8 cellular contexts compared by ENCODE assay signal in the genomic region with DNA sequence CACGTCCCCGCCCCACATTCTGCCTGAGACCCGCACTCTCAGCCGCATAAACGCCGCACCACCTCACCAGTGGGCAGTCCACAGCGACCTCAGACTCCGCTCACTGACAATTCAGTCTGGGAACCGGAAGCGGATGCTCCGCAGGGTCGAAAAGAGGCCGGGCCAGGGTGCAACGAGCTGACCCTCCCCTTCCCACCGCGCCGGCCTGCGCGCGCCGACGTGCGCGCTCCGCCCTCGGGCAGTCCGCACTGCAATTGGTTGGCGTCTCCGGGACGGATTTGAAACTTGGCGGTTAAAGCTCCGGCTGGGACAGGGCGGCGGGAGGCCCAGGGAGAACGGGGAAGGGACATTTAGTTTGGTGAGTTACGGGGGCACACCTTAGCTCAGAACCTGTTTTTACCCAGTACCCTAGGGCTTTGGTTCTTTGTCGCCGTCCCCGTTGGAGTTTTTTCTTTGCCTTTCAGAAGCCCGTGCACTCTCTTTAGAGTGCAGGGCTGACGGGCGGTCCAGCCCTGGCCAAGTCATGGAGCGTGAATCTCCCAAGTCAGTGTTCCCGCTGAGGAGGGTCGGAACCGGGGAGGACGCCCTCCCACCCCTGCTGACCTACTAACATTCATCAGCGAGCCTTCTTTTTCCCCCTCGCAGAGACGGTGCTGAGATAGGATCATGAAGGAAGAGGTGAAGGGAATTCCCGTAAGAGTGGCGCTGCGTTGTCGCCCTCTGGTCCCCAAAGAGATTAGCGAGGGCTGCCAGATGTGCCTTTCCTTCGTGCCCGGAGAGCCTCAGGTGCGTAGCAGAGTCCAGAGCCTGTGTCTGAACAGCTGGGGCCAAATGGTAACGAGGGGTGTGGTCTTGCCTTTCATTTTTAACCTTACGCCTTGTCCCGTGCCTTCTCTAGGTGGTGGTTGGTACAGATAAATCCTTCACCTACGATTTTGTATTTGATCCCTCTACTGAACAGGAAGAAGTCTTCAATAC. TPM values are rescaled to one million over a fixed set of nuclear protein-coding genes. Genes with fewer than 3 reads are reported as not detected.
A peak's percentile ranks its signal among the peaks of the same experiment; 100 is the strongest.
DNase-seq lines count a peak whose midpoint lies in the region; ATAC-seq and TF ChIP-seq lines count a peak whose summit lies in the region.

A gene with protein sequence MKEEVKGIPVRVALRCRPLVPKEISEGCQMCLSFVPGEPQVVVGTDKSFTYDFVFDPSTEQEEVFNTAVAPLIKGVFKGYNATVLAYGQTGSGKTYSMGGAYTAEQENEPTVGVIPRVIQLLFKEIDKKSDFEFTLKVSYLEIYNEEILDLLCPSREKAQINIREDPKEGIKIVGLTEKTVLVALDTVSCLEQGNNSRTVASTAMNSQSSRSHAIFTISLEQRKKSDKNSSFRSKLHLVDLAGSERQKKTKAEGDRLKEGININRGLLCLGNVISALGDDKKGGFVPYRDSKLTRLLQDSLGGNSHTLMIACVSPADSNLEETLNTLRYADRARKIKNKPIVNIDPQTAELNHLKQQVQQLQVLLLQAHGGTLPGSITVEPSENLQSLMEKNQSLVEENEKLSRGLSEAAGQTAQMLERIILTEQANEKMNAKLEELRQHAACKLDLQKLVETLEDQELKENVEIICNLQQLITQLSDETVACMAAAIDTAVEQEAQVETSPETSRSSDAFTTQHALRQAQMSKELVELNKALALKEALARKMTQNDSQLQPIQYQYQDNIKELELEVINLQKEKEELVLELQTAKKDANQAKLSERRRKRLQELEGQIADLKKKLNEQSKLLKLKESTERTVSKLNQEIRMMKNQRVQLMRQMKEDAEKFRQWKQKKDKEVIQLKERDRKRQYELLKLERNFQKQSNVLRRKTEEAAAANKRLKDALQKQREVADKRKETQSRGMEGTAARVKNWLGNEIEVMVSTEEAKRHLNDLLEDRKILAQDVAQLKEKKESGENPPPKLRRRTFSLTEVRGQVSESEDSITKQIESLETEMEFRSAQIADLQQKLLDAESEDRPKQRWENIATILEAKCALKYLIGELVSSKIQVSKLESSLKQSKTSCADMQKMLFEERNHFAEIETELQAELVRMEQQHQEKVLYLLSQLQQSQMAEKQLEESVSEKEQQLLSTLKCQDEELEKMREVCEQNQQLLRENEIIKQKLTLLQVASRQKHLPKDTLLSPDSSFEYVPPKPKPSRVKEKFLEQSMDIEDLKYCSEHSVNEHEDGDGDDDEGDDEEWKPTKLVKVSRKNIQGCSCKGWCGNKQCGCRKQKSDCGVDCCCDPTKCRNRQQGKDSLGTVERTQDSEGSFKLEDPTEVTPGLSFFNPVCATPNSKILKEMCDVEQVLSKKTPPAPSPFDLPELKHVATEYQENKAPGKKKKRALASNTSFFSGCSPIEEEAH (plus strand): TSS at position 312 of the 978 bp plus-strand sequence. CDS start 355 bp downstream, at position 667.
Gene PDZD11 (minus strand): TSS at position 135 of the 978 bp plus-strand sequence. CDS start 586 bp downstream, outside the sequence.

- H3K79me2 ChIP-seq in H9 (ENCODE audit: insufficient read depth, low read length) = no peaks in the 10 kb centered on the region

- peak; percentile 93 for ATAC-seq in omental fat pad (ENCODE audit: low FRiP score)

- no peaks in the 10 kb centered on the region for H3K27me3 ChIP-seq in H9 (ENCODE audit: insufficient read depth, low read length)
- H3K27me3 ChIP-seq in testis = no peaks in the 10 kb centered on the region

- no peak for TF ChIP-seq POLR2A in testis (IDR thresholded peaks at IDR 0.05)

- H3K9ac ChIP-seq in H9 (ENCODE audit: extremely low read depth, insufficient read length, low read length) (peak within 1 kb of the TSS; percentile 49), SK-N-MC (ENCODE audit: insufficient read length) (peak within 1 kb of the TSS; percentile 83)

- no peak within 1 kb of the TSS for H3K23ac ChIP-seq in H9 (ENCODE audit: insufficient read length, low read depth, low read length)

- no peaks in the 10 kb centered on the region for H3K4me1 ChIP-seq in H9 (ENCODE audit: insufficient read depth, low read length)
- peaks cover 3% of the 10 kb centered on the region for H3K4me1 ChIP-seq in testis

- H4K8ac ChIP-seq in H9 (replicated peaks; ENCODE audit: insufficient read length, low read depth, low read length) = no peak within 1 kb of the TSS

- no peak within 1 kb of the TSS for H2BK20ac ChIP-seq in H9 (ENCODE audit: low read depth, low read length, poor library complexity, severe bottlenecking)

- H3K4ac ChIP-seq in H9 (ENCODE audit: low read depth, low read length) = no peak within 1 kb of the TSS

- H3K27ac Mint-ChIP-seq in H9 = peak within 1 kb of the TSS; percentile 78 to 99 (median 93); a peak in 6 of 7 replicates
- peak within 1 kb of the TSS; percentile 91 for H3K27ac Mint-ChIP-seq in activated naive CD4-positive, alpha-beta T cell treated with anti-CD3 and anti-CD28 coated beads, Interleukin-2, amount 10 ng/mL, durations not matched to agents 7 days and 5 days

- no peak within 1 kb of the TSS for H2BK12ac ChIP-seq in H9 (ENCODE audit: insufficient read length, low read depth, low read length)

- peak; percentile 58 for DNase-seq in GF-D8 (lab: John Stamatoyannopoulos, UW)
- DNase-seq in H9 = peak; percentile 80
- peak; percentile 92 for DNase-seq in M059J (ENCODE audit: low read depth)
- peak; percentile 5 for DNase-seq in SK-N-MC (ENCODE audit: low read depth, low spot score)
- peak; percentile 88 for DNase-seq in activated naive CD4-positive, alpha-beta T cell treated with anti-CD3 and anti-CD28 coated beads, Interleukin-2, amount 10 ng/mL, durations not matched to agents 7 days and 5 days
- DNase-seq in globus pallidus (ENCODE audit: low spot score) = peak; percentile 60
- peak; percentile 34 for DNase-seq in omental fat pad (ENCODE audit: low spot score)
- DNase-seq in testis = peak; percentile 84

- H3K36me3 ChIP-seq in SK-N-MC (ENCODE audit: insufficient read depth, low read length) = peaks cover 18% of the 10 kb centered on the region; the same call in 1 of the 2 replicates
- no peaks in the 10 kb centered on the region for H3K36me3 ChIP-seq in testis (ENCODE audit: low read depth, missing control alignments)

- H3K4me2 ChIP-seq in H9 (ENCODE audit: insufficient read depth, insufficient read length, low read length) = peak within 1 kb of the TSS; percentile 59

- peaks cover 64 to 78% of the 10 kb centered on the region in 2 experiments for H3K9me3 Mint-ChIP-seq in H9
- H3K9me3 Mint-ChIP-seq in activated naive CD4-positive, alpha-beta T cell treated with anti-CD3 and anti-CD28 coated beads, Interleukin-2, amount 10 ng/mL, durations not matched to agents 7 days and 5 days = no peaks in the 10 kb centered on the region

- H3K56ac ChIP-seq in H9 (ENCODE audit: insufficient read length, low read depth, low read length) = no peak within 1 kb of the TSS

- no peak within 1 kb of the TSS for H3K18ac ChIP-seq in H9 (ENCODE audit: insufficient read length, low read depth, low read length)

- H4K20me1 ChIP-seq in H9 (ENCODE audit: control insufficient read depth, insufficient read depth, insufficient read length) = no peaks in the 10 kb centered on the region

- no peak within 1 kb of the TSS for H3K14ac ChIP-seq in H9 (ENCODE audit: insufficient read depth, low read length)

- WGBS in H9 (ENCODE audit: extremely low coverage, insufficient read length, low lambda C conversion rate) = no CpG with 5 or more reads among the region's 62 CpGs
- WGBS in testis, 2 donors = 0% methylated on average over 3 to 27 of the region's 62 CpGs

- H3K4me3 ChIP-seq in SK-N-MC = peak within 1 kb of the TSS; percentile 84
- peak within 1 kb of the TSS; percentile 41 to 64 for H3K4me3 ChIP-seq in testis

- H3K9me3 ChIP-seq in H9 (ENCODE audit: control insufficient read depth, low read depth, low read length) = peaks cover 25% of the 10 kb centered on the region
- no peaks in the 10 kb centered on the region for H3K9me3 ChIP-seq in SK-N-MC (ENCODE audit: low read depth, low read length)
- no peaks in the 10 kb centered on the region for H3K9me3 ChIP-seq in testis

- H3K4me3 Mint-ChIP-seq in H9 = peak within 1 kb of the TSS; percentile 92 to 97
- H3K4me3 Mint-ChIP-seq in activated naive CD4-positive, alpha-beta T cell treated with anti-CD3 and anti-CD28 coated beads, Interleukin-2, amount 10 ng/mL, durations not matched to agents 7 days and 5 days = peak within 1 kb of the TSS; percentile 90

- no peak within 1 kb of the TSS for H4K91ac ChIP-seq in H9 (ENCODE audit: insufficient read length, low read depth, low read length)

- TF ChIP-seq CTCF in H9 (conservative IDR thresholded peaks at IDR 0.05) (no peak), omental fat pad (IDR thresholded peaks at IDR 0.05) (no peak), testis (IDR thresholded peaks at IDR 0.05) (no peak)

- no peak within 1 kb of the TSS for H4K5ac ChIP-seq in H9 (ENCODE audit: insufficient read length, low read depth, low read length)

- H3T11ph ChIP-seq in H9 (ENCODE audit: low read length) = no peak within 1 kb of the TSS

- no peaks in the 10 kb centered on the region for H3K27me3 Mint-ChIP-seq in H9 (ENCODE audit: low read depth)
- no peaks in the 10 kb centered on the region for H3K27me3 Mint-ChIP-seq in activated naive CD4-positive, alpha-beta T cell treated with anti-CD3 and anti-CD28 coated beads, Interleukin-2, amount 10 ng/mL, durations not matched to agents 7 days and 5 days

- H2AK5ac ChIP-seq in H9 (ENCODE audit: insufficient read length, low read length) = no peak within 1 kb of the TSS

- H2BK120ac ChIP-seq in H9 (ENCODE audit: low read depth, low read length, poor library complexity, severe bottlenecking) = no peak within 1 kb of the TSS

- intact Hi-C loops in testis (cut with DNase I; ENCODE audit: low total_unique reads) = no loop called here

- no peaks in the 10 kb centered on the region for H3K79me1 ChIP-seq in H9 (ENCODE audit: insufficient read depth, low read depth, low read length, poor library complexity, severe bottlenecking)

- peaks cover 9 to 14% of the 10 kb centered on the region in 2 experiments for H3K4me1 Mint-ChIP-seq in H9
- peaks cover 35% of the 10 kb centered on the region for H3K4me1 Mint-ChIP-seq in activated naive CD4-positive, alpha-beta T cell treated with anti-CD3 and anti-CD28 coated beads, Interleukin-2, amount 10 ng/mL, durations not matched to agents 7 days and 5 days

- CTCF ChIA-PET in activated naive CD4-positive, alpha-beta T cell treated with anti-CD3 and anti-CD28 coated beads, Interleukin-2, amount 10 ng/mL, durations not matched to agents 7 days and 5 days (lab: Charles Lee) = no interaction called here

- H2BK5ac ChIP-seq in H9 (ENCODE audit: insufficient read length, low read length) = no peak within 1 kb of the TSS

- no peak within 1 kb of the TSS for H3K27ac ChIP-seq in H9 (ENCODE audit: insufficient read length, low read depth, low read length)
- no peak within 1 kb of the TSS for H3K27ac ChIP-seq in SK-N-MC
- H3K27ac ChIP-seq in testis = no peak within 1 kb of the TSS

- no peak within 1 kb of the TSS for H2BK15ac ChIP-seq in H9 (ENCODE audit: low read depth, low read length)

- no peak within 1 kb of the TSS for H2AFZ ChIP-seq in H9 (ENCODE audit: low read length)

- peaks cover 8 to 47% (median 35%) of the 10 kb centered on the region in 3 experiments for H3K36me3 Mint-ChIP-seq in H9 (ENCODE audit: insufficient read depth in 1 of 3, low read depth in 3 of 3)
- peaks cover 26% of the 10 kb centered on the region for H3K36me3 Mint-ChIP-seq in activated naive CD4-positive, alpha-beta T cell treated with anti-CD3 and anti-CD28 coated beads, Interleukin-2, amount 10 ng/mL, durations not matched to agents 7 days and 5 days

- H3K23me2 ChIP-seq in H9 (ENCODE audit: insufficient read length, low read depth, low read length, poor library complexity, severe bottlenecking) = no peaks in the 10 kb centered on the region

RNA-seq across cellular contexts. Expression of the first gene that starts in this region (rescaled TPM):
- total RNA-seq in H9 (2021) (41.4 and 41.8 TPM in 2 replicates), omental fat pad (1 to 10 TPM in 1 of 4 donors, under 1 TPM in 2, not detected in 1; 0.09 to 1.2 (median 0.32) TPM), testis (1 to 10 TPM; 2.0 to 3.6 TPM)
- total RNA-seq in M059J (2014; rRNA removed; shearing (Covaris generic)) = 42.8 and 89.1 TPM in 2 replicates
- 2.4 TPM for polyA plus RNA-seq in testis (ENCODE audit: insufficient read depth, low read depth, low replicate concordance)

RNA-seq across cellular contexts. Expression of gene PDZD11, which starts in this region (rescaled TPM):
- total RNA-seq in H9 (2021) (30.4 and 30.6 TPM in 2 replicates), omental fat pad (10 to 100 TPM; 20.7 to 31.7 (median 28.3) TPM), testis (10 to 100 TPM; 24.2 to 25.4 TPM)
- total RNA-seq in M059J (2014; rRNA removed; shearing (Covaris generic)) = 220 and 248 TPM in 2 replicates
- polyA plus RNA-seq in testis (ENCODE audit: insufficient read depth, low read depth, low replicate concordance) = 25.0 TPM

Comparison
In these comparisons a context has a peak if more than half of its experiments do, and no peak if none do; other contexts are left out.
1. DNase-seq: peak in every context shown above with its lines; median percentile 92 in M059J; 88 in activated naive CD4-positive, alpha-beta T cell treated with anti-CD3 and anti-CD28 coated beads, Interleukin-2, amount 10 ng/mL, durations not matched to agents 7 days and 5 days; 84 in testis; 80 in H9; 60 in globus pallidus; 58 in GF-D8; 34 in omental fat pad; 5 in SK-N-MC.